In the genomic region with DNA sequence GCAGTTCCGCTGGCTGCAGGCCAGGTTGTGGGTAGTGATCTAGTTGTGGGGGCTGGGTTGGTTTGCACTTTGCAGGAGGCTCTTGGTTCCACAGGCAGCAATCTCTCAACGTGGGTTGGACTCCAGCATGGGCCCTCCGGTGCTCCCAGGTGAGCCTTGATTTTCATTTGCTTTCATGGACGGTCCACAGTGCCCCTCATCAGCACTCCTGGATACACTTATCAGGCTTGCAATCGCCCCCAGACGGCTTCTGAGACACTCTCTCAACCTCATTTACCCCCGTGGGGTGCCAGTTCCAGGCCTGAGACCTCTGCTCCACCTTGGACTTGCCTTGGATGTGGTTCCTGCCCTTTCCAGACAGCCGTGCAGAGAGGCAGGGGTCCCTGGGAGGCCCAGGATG, we compare ENCODE assay signal across 20 cellular contexts.
"Had no signal": no experiment of that assay in that cellular context is flagged by ENCODE, and none has a peak within 500 bp of the region (broad histone marks: within the 10 kb centered on the region; RNA-seq: fewer than 3 reads in every experiment).

No MANE protein-coding gene starts in this region.

- H3K4me2 ChIP-seq: neural progenitor cell had no signal

- H3K4me3 ChIP-seq: breast epithelium, coronary artery, esophagus squamous epithelium, gastrocnemius medialis, lower lobe of right lung, neural progenitor cell had no signal

- H3K9me3 ChIP-seq: esophagus squamous epithelium, gastrocnemius medialis, lower lobe of right lung had no signal

- H2AFZ ChIP-seq: neural progenitor cell had no signal

- H3K9ac ChIP-seq: neural progenitor cell had no signal

- H3K27ac ChIP-seq: breast epithelium, coronary artery, esophagus squamous epithelium, gastrocnemius medialis, lower lobe of right lung, neural progenitor cell had no signal

- H3K27me3 ChIP-seq: breast epithelium, esophagus squamous epithelium, gastrocnemius medialis, neural progenitor cell had no signal

- DNase-seq: activated CD4-positive, alpha-beta T cell treated with anti-CD3 and anti-CD28 coated beads for 36 hours; activated CD4-positive, alpha-beta T cell treated with anti-CD3 and anti-CD28 coated beads, Interleukin-2, amount 50 U/mL, for 4 hours; activated CD8-positive, alpha-beta memory T cell treated with anti-CD3 and anti-CD28 coated beads, Interleukin-2, amount 50 U/mL, for 4 hours; activated naive CD4-positive, alpha-beta T cell treated with anti-CD3 and anti-CD28 coated beads for 36 hours; activated naive CD8-positive, alpha-beta T cell treated with anti-CD3 and anti-CD28 coated beads, Interleukin-2, amount 10 ng/mL, durations not matched to agents 7 days and 5 days; activated T-cell treated with anti-CD3 and anti-CD28 coated beads, Interleukin-2, amount 50 U/mL, for 24 hours; amniotic stem cell; esophagus squamous epithelium; gastrocnemius medialis; lower lobe of right lung; retina; stimulated activated CD4-positive, alpha-beta T cell treated with anti-CD3 and anti-CD28 coated beads, Interleukin-2, amount 100 ng/mL, for 48 hours; stimulated activated naive CD4-positive, alpha-beta T cell treated with Interleukin-2 at 50 U/mL for 16 hours; T-helper 9 cell had no signal

- FAIRE-seq: keratinocyte had no signal

- H3K36me3 ChIP-seq: breast epithelium, esophagus squamous epithelium, gastrocnemius medialis, lower lobe of right lung, neural progenitor cell had no signal

- ATAC-seq: activated CD4-positive, alpha-beta T cell treated with anti-CD3 and anti-CD28 coated beads for 36 hours; gastrocnemius medialis; lower lobe of right lung; naive thymus-derived CD4-positive, alpha-beta T cell; T-cell had no signal

- H3K4me1 ChIP-seq: breast epithelium, esophagus squamous epithelium, gastrocnemius medialis, lower lobe of right lung, neural progenitor cell had no signal
